ENCODE assay signal across 9 cellular contexts in the genomic region with DNA sequence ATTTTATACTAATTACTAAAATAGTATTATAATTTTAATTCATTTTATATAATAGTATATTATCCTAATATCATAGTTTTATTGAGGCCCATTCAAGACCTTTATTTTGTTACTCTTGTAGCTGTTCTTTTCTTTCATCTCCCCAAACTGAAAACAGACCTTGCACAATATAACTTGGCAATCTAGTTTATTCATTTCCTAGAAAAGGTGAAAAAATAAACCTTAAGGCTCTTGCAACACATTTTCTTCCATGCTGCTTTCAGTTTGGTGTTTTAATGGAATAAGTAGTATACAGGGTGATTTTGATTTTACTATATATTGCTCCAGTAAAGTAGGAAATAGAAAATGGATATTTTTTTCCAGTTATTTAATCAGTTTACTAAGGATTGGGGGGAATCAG.
"Had no signal": no experiment of that assay in that cellular context is flagged by ENCODE, and none has a peak within 500 bp of the region (broad histone marks: within the 10 kb centered on the region; RNA-seq: fewer than 3 reads in every experiment).

No MANE protein-coding gene starts in this region.

- H3K36me3 ChIP-seq: ovary, tibial artery had no signal

- H3K9me3 ChIP-seq: body of pancreas, ovary, tibial artery had no signal

- H3K27ac ChIP-seq: body of pancreas, skin epidermis, tibial artery had no signal

- ATAC-seq: body of pancreas had no signal

- H3K4me3 ChIP-seq: body of pancreas, ovary, skin epidermis, tibial artery had no signal

- DNase-seq: activated B cell treated with CpG ODN at 0.5 μM for 24 hours; activated CD4-positive, alpha-beta T cell treated with anti-CD3 and anti-CD28 coated beads, Interleukin-2, amount 10 ng/mL, durations not matched to agents 24 days and 14 days; activated naive CD4-positive, alpha-beta T cell treated with Interleukin-2 at 50 U/mL for 16 hours; body of pancreas; endodermal cell; erythroblast; ovary; tibial artery had no signal

- H3K27me3 ChIP-seq: body of pancreas, ovary, tibial artery had no signal
